In genomic region chr12:18430425-18431048, GRCh38 we compare ENCODE assay signal across 9 cellular contexts.
A peak's percentile ranks its signal among the peaks of the same experiment; 100 is the strongest.
DNase-seq lines count a peak whose midpoint lies in the region; ATAC-seq, FAIRE-seq and TF ChIP-seq lines count a peak whose summit lies in the region.
"Had no signal": no experiment of that assay in that cellular context is flagged by ENCODE, and none has a peak within 500 bp of the region (broad histone marks: within the 10 kb centered on the region; RNA-seq: fewer than 3 reads in every experiment).

No MANE protein-coding gene starts in this region.

- H3K4me3 ChIP-seq in H1 (ENCODE audit: extremely low read depth in 1 of 4, insufficient read depth in 2 of 4, low read depth in 3 of 4, low read length in 4 of 4) = no peak overlapping the region

- DNase-seq in DMS 273 (lab: John Stamatoyannopoulos, UW; ENCODE audit: unreplicated experiment) = peak; percentile 60
- DNase-seq in DMS 273 treated with DMSO at 0.1 percent for 48 hours (lab: John Stamatoyannopoulos, UW) = no peak
- DNase-seq in NOMO-1 (lab: John Stamatoyannopoulos, UW; ENCODE audit: unreplicated experiment in 2 of 2) = peak; percentile 2 to 41
- peak in 1 of 2 experiments; percentile 63 for DNase-seq in H1 (ENCODE audit: low read depth in 1 of 2, low spot score in 2 of 2)
- DNase-seq in midbrain (lab: John Stamatoyannopoulos, UW) = peak; percentile 38
- no peak for DNase-seq in natural killer cell treated with Interleukin-12 subunit alpha and Interleukin-12 subunit beta and Interleukin-15 and Interleukin-18, amount 100 ng/mL, for 72 hours (ENCODE audit: low spot score)
- DNase-seq in stimulated activated effector memory CD8-positive, alpha-beta T cell treated with anti-CD3 and anti-CD28 coated beads, Interleukin-12 subunit alpha, Interleukin-12 subunit beta, amount 100 ng/mL, for 72 hours (ENCODE audit: low spot score in 2 of 2) = no peak

- no peak overlapping the region for H2BK120ac ChIP-seq in H1 (replicated peaks; ENCODE audit: low read depth, low read length)

- peak; percentile 94 for FAIRE-seq in H1 (lab: Jason Lieb, UNC)
- FAIRE-seq: A204.1 had no signal

- no peak overlapping the region for H2BK12ac ChIP-seq in H1 (ENCODE audit: low read depth, low read length)

- H3K4me3 Mint-ChIP-seq in natural killer cell treated with Interleukin-12 subunit alpha and Interleukin-12 subunit beta and Interleukin-15 and Interleukin-18, amount 100 ng/mL, for 72 hours = no peak overlapping the region
- no peak overlapping the region for H3K4me3 Mint-ChIP-seq in stimulated activated effector memory CD8-positive, alpha-beta T cell treated with anti-CD3 and anti-CD28 coated beads, Interleukin-12 subunit alpha, Interleukin-12 subunit beta, amount 100 ng/mL, for 72 hours

- no peak overlapping the region for H4K8ac ChIP-seq in H1 (ENCODE audit: extremely low read depth, insufficient read depth, low read length)

- no peaks in the 10 kb centered on the region for H3K79me2 ChIP-seq in H1 (ENCODE audit: control insufficient read depth in 1 of 2, insufficient read depth in 2 of 2, low read length in 2 of 2)

- peaks cover 0 to 3% (median under 1%) of the 10 kb centered on the region in 4 experiments; a peak in 3 of 7 replicates for H3K4me1 ChIP-seq in H1 (replicated peaks in 1 of 4; ENCODE audit: control insufficient read depth in 3 of 4, insufficient read depth in 4 of 4, low read length in 3 of 4)

- no peak overlapping the region for H3K27ac Mint-ChIP-seq in natural killer cell treated with Interleukin-12 subunit alpha and Interleukin-12 subunit beta and Interleukin-15 and Interleukin-18, amount 100 ng/mL, for 72 hours
- H3K27ac Mint-ChIP-seq in stimulated activated effector memory CD8-positive, alpha-beta T cell treated with anti-CD3 and anti-CD28 coated beads, Interleukin-12 subunit alpha, Interleukin-12 subunit beta, amount 100 ng/mL, for 72 hours = no peak overlapping the region

- H4K5ac ChIP-seq in H1 (ENCODE audit: insufficient read length, low read depth, low read length) = no peak overlapping the region

- no peaks in the 10 kb centered on the region for H3K79me1 ChIP-seq in H1 (ENCODE audit: low read depth, low read length)

- H3K56ac ChIP-seq in H1 (replicated peaks; ENCODE audit: insufficient read length, low read depth, low read length) = no peak overlapping the region

- TF ChIP-seq POLR2A in H1 (IDR thresholded peaks at IDR 0.05; ENCODE audit: control extremely low read depth in 1 of 2, low read depth in 2 of 2, low read length in 2 of 2) = no peak

- H3K4me2 ChIP-seq in H1 (ENCODE audit: insufficient read depth in 1 of 2, low read depth in 2 of 2, low read length in 2 of 2) = no peak overlapping the region

- no peaks in the 10 kb centered on the region for H3K36me3 Mint-ChIP-seq in natural killer cell treated with Interleukin-12 subunit alpha and Interleukin-12 subunit beta and Interleukin-15 and Interleukin-18, amount 100 ng/mL, for 72 hours
- H3K36me3 Mint-ChIP-seq in stimulated activated effector memory CD8-positive, alpha-beta T cell treated with anti-CD3 and anti-CD28 coated beads, Interleukin-12 subunit alpha, Interleukin-12 subunit beta, amount 100 ng/mL, for 72 hours = no peaks in the 10 kb centered on the region

- no peak overlapping the region for H2BK20ac ChIP-seq in H1 (ENCODE audit: low read length)

- no peaks in the 10 kb centered on the region for H3K27me3 Mint-ChIP-seq in natural killer cell treated with Interleukin-12 subunit alpha and Interleukin-12 subunit beta and Interleukin-15 and Interleukin-18, amount 100 ng/mL, for 72 hours

- WGBS in H1 (ENCODE audit: extremely low coverage in 1 of 2, insufficient coverage in 1 of 2, insufficient read length in 1 of 2, insufficient replicate concordance in 2 of 2, low coverage in 1 of 2, low lambda C conversion rate in 2 of 2, missing lambda C conversion rate in 1 of 2), 2 experiments = 50% methylated on average over 3 of the region's 3 CpGs; no CpG with 5 or more reads in 1 of the 2 experiments

- H2AK5ac ChIP-seq in H1 (ENCODE audit: low read depth, low read length) = no peak overlapping the region

- no peak overlapping the region for H2BK5ac ChIP-seq in H1 (ENCODE audit: low read depth, low read length)

- H4K20me1 ChIP-seq in H1 (replicated peaks in 1 of 2; ENCODE audit: control insufficient read depth in 1 of 2, insufficient read depth in 2 of 2, low read length in 2 of 2) = no peaks in the 10 kb centered on the region

- ATAC-seq in HG02798 (IDR thresholded peaks at IDR 0.05; ENCODE audit: poor library complexity, unreplicated experiment) = peak; percentile 79
- no peak for ATAC-seq in natural killer cell treated with Interleukin-12 subunit alpha and Interleukin-12 subunit beta and Interleukin-15 and Interleukin-18, amount 100 ng/mL, for 72 hours
- no peak for ATAC-seq in stimulated activated effector memory CD8-positive, alpha-beta T cell treated with anti-CD3 and anti-CD28 coated beads, Interleukin-12 subunit alpha, Interleukin-12 subunit beta, amount 100 ng/mL, for 72 hours

- no peak overlapping the region for H3K9ac ChIP-seq in H1 (replicated peaks in 1 of 4; ENCODE audit: extremely low read depth in 1 of 4, low read depth in 3 of 4, low read length in 3 of 4)

- no peak overlapping the region for H2BK15ac ChIP-seq in H1 (ENCODE audit: low read length)

- H3K14ac ChIP-seq in H1 (ENCODE audit: insufficient read length) = no peak overlapping the region

- no peaks in the 10 kb centered on the region for H3K4me1 Mint-ChIP-seq in natural killer cell treated with Interleukin-12 subunit alpha and Interleukin-12 subunit beta and Interleukin-15 and Interleukin-18, amount 100 ng/mL, for 72 hours (ENCODE audit: low read depth in 2 of 2)
- no peaks in the 10 kb centered on the region for H3K4me1 Mint-ChIP-seq in stimulated activated effector memory CD8-positive, alpha-beta T cell treated with anti-CD3 and anti-CD28 coated beads, Interleukin-12 subunit alpha, Interleukin-12 subunit beta, amount 100 ng/mL, for 72 hours

- H3K9me3 Mint-ChIP-seq in natural killer cell treated with Interleukin-12 subunit alpha and Interleukin-12 subunit beta and Interleukin-15 and Interleukin-18, amount 100 ng/mL, for 72 hours = peaks cover 4% of the 10 kb centered on the region
- peaks cover 5% of the 10 kb centered on the region for H3K9me3 Mint-ChIP-seq in stimulated activated effector memory CD8-positive, alpha-beta T cell treated with anti-CD3 and anti-CD28 coated beads, Interleukin-12 subunit alpha, Interleukin-12 subunit beta, amount 100 ng/mL, for 72 hours

- no peaks in the 10 kb centered on the region for H3K23me2 ChIP-seq in H1 (ENCODE audit: low read depth, low read length)

- peak; percentile 94 to 95 for TF ChIP-seq RAD21 in H1 (IDR thresholded peaks at IDR 0.05 in 1 of 2, conservative IDR thresholded peaks at IDR 0.05 in 1 of 2; ENCODE audit: low read depth in 2 of 2, low read length in 2 of 2)

- H3K9me3 ChIP-seq in H1 (ENCODE audit: insufficient read depth in 2 of 2, low read depth in 1 of 2, low read length in 1 of 2) = no peaks in the 10 kb centered on the region

- no peak for TF ChIP-seq EP300 in H1 (IDR thresholded peaks at IDR 0.05; ENCODE audit: borderline replicate concordance in 1 of 2, low read depth in 2 of 2, low read length in 2 of 2)

- CTCF ChIA-PET in H1 (lab: Charles Lee; ENCODE audit: partially characterized antibody) = interaction anchor here (0.6 to 2.0 kb wide), 26 partner anchors 11 to 756 kb away, joined by 3 to 9 read pairs (median 3); partner anchors contain the start of gene PIK3C2G

- POLR2A ChIA-PET in H1 (lab: Charles Lee; ENCODE audit: partially characterized antibody) = no interaction called here

- H3K27me3 ChIP-seq in H1 (replicated peaks in 1 of 4; ENCODE audit: control insufficient read depth in 3 of 4, extremely low read depth in 1 of 4, insufficient read depth in 3 of 4, low read length in 3 of 4) = no peaks in the 10 kb centered on the region

- peak; percentile 60 to 88 (median 65) for TF ChIP-seq CTCF in H1 (IDR thresholded peaks at IDR 0.05; ENCODE audit: control extremely low read depth in 1 of 3, insufficient read depth in 1 of 3, low read depth in 1 of 3, low read length in 3 of 3)

- no peak overlapping the region for H3K23ac ChIP-seq in H1 (ENCODE audit: insufficient read length)

- no peak overlapping the region for H3K18ac ChIP-seq in H1 (ENCODE audit: extremely low read depth, low read length)

- H2AFZ ChIP-seq in H1 (ENCODE audit: low read length) = no peak overlapping the region

- H3K36me3 ChIP-seq in H1 (ENCODE audit: control insufficient read depth in 2 of 4, insufficient read depth in 4 of 4, low read length in 3 of 4) = no peaks in the 10 kb centered on the region

- no peak overlapping the region for H4K91ac ChIP-seq in H1 (replicated peaks; ENCODE audit: insufficient read length, low read length)

- no peak overlapping the region for H3K27ac ChIP-seq in H1 (ENCODE audit: low read depth, low read length)

- no peak overlapping the region for H3K4ac ChIP-seq in H1 (replicated peaks; ENCODE audit: insufficient read length, low read depth, low read length)

TF ChIP-seq in H1, 55 proteins besides CTCF, POLR2A, EP300 and RAD21 (continues in another document):
- TF ChIP-seq GTF2F1 (IDR thresholded peaks at IDR 0.05; ENCODE audit: borderline replicate concordance, low read depth, low read length) (no peak), RFX5 (IDR thresholded peaks at IDR 0.05; ENCODE audit: borderline replicate concordance, low read depth, low read length) (no peak), CHD2 (IDR thresholded peaks at IDR 0.05; ENCODE audit: low read length) (no peak), POLR2AphosphoS5 (IDR thresholded peaks at IDR 0.05; ENCODE audit: low read depth, low read length) (no peak), PHF8 (conservative IDR thresholded peaks at IDR 0.05; ENCODE audit: low read depth, low read length) (no peak), POU5F1 (IDR thresholded peaks at IDR 0.05; ENCODE audit: low read depth, low read length) (no peak), JUND (IDR thresholded peaks at IDR 0.05; ENCODE audit: low read length) (no peak), TEAD4 (IDR thresholded peaks at IDR 0.05; ENCODE audit: low read depth, low read length) (no peak), USF2 (IDR thresholded peaks at IDR 0.05; ENCODE audit: low read length) (no peak), TCF12 (IDR thresholded peaks at IDR 0.05; ENCODE audit: low read depth, low read length) (no peak), KDM1A (IDR thresholded peaks at IDR 0.05; ENCODE audit: borderline replicate concordance, low read length) (no peak), HDAC2 (IDR thresholded peaks at IDR 0.05; ENCODE audit: borderline replicate concordance in 1 of 2, low read depth in 2 of 2, low read length in 2 of 2) (no peak)

Comparison
In these comparisons a context has a peak if more than half of its experiments do, and no peak if none do; other contexts are left out.
1. DNase-seq: peak in DMS 273 (single experiment), NOMO-1 (2 of 2) and midbrain (single experiment); none in DMS 273 treated with DMSO at 0.1 percent for 48 hours (single experiment), natural killer cell treated with Interleukin-12 subunit alpha and Interleukin-12 subunit beta and Interleukin-15 and Interleukin-18, amount 100 ng/mL, for 72 hours (single experiment) and stimulated activated effector memory CD8-positive, alpha-beta T cell treated with anti-CD3 and anti-CD28 coated beads, Interleukin-12 subunit alpha, Interleukin-12 subunit beta, amount 100 ng/mL, for 72 hours (0 of 2).